In the genomic region with DNA sequence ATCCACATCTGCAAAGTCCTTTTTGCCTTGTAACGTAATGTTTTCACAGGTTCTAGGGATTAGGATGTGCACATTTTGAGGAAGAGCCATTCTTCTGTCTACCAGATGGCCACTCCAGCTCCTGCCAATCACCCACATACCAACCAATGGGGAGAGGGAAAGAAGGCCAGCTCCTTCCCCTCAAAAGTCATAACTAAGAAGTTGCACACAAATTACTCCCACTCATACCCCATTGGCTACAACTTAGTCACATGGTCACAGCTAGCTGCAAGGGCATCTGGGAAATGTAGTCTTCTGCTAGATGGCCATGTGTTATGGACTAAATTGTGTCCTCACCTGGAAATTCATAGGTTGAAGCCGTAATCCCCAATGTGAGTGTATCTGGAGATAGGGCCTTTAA, we compare ENCODE assay signal across 13 cellular contexts. TPM values are rescaled to one million over a fixed set of nuclear protein-coding genes. Genes with fewer than 3 reads are reported as not detected.
DNase-seq lines count a peak whose midpoint lies in the region; ATAC-seq and TF ChIP-seq lines count a peak whose summit lies in the region.
"Had no signal": no experiment of that assay in that cellular context is flagged by ENCODE, and none has a peak within 500 bp of the region (broad histone marks: within the 10 kb centered on the region; RNA-seq: fewer than 3 reads in every experiment).

No MANE protein-coding gene starts in this region.

- H3K9me3 ChIP-seq in IMR-90 (ENCODE audit: control insufficient read depth, insufficient read depth, low read length) (0 out of 2 replicates have a peak, but pooled peaks cover 2% of the 10 kb centered on the region), left lung (peaks cover 0 to 8% of the 10 kb centered on the region in 2 donors), MG63 (no peaks in the 10 kb centered on the region)

- in situ Hi-C loops in IMR-90 (cut with MboI; ENCODE audit: low sequenced_read_pairs), result no loop called here

- no peak overlapping the region for H3K9ac ChIP-seq in IMR-90 (ENCODE audit: low read depth, low read length)

- TF ChIP-seq CTCF in IMR-90 (conservative IDR thresholded peaks at IDR 0.05; ENCODE audit: low read depth, low read length) (no peak), left lung (IDR thresholded peaks at IDR 0.05) (no peak)

- H4K20me1 ChIP-seq in IMR-90 (ENCODE audit: insufficient read depth, low read length), result no peaks in the 10 kb centered on the region

- H3K4me2 ChIP-seq in IMR-90 (ENCODE audit: low read depth, low read length), result no peak overlapping the region

- no peak overlapping the region for H3K4ac ChIP-seq in IMR-90 (ENCODE audit: low read depth, low read length)

- DNase-seq in AG08395 (ENCODE audit: low spot score) (peak; percentile 20), GM19240 (ENCODE audit: insufficient read length, low spot score) (peak; percentile 26), IMR-90 (peak; percentile 42), amniotic epithelial cell (ENCODE audit: low read depth) (peak; percentile 64), T1000 (lab: John Stamatoyannopoulos, UW) (no peak), left lung (no peak), MG63 (no peak)
- DNase-seq: C1 segment of cervical spinal cord, occipital lobe had no signal

- no peak overlapping the region for H3K56ac ChIP-seq in IMR-90 (ENCODE audit: extremely low read depth, insufficient read depth, low read length)

- no peak overlapping the region for H4K8ac ChIP-seq in IMR-90 (ENCODE audit: low read depth in 2 of 2, low read length in 2 of 2)

- peak; percentile 44 for ATAC-seq in IMR-90 (ENCODE audit: low read depth)
- no peak for ATAC-seq in left lung
- no peak for ATAC-seq in HG02678 (IDR thresholded peaks at IDR 0.05; ENCODE audit: unreplicated experiment)
- ATAC-seq: left lobe of liver had no signal

- dilution Hi-C loops in IMR-90 (cut with HindIII; ENCODE audit: low sequenced_read_pairs, unreplicated experiment), result no loop called here

- H4K5ac ChIP-seq in IMR-90 (ENCODE audit: low read depth, low read length), result no peak overlapping the region

- TF ChIP-seq POLR2A in IMR-90 (IDR thresholded peaks at IDR 0.05; ENCODE audit: low read depth, low read length), result no peak

- no peak overlapping the region for H2BK5ac ChIP-seq in IMR-90 (ENCODE audit: low read depth, low read length, poor library complexity, severe bottlenecking)

- no CpG with 5 or more reads among the region's 2 CpGs for WGBS in IMR-90 (ENCODE audit: extremely low coverage in 2 of 2, insufficient read length in 1 of 2), 2 experiments

- no peak overlapping the region for H4K91ac ChIP-seq in IMR-90 (ENCODE audit: insufficient read depth, low read depth, low read length)

- H3K14ac ChIP-seq in IMR-90 (replicated peaks; ENCODE audit: low read depth, low read length), result no peak overlapping the region

- no peak for TF ChIP-seq RAD21 in IMR-90 (IDR thresholded peaks at IDR 0.05; ENCODE audit: low read length)

- no TSS peak for BruUV-seq in IMR-90 (replicated peaks; lab: Mats Ljungman, UMichigan)

- no peak overlapping the region for H2BK15ac ChIP-seq in IMR-90 (ENCODE audit: low read depth, low read length)

- H3K4me3 ChIP-seq in IMR-90 (ENCODE audit: insufficient read depth, low read depth, low read length) (no peak overlapping the region), left lung (no peak overlapping the region), MG63 (no peak overlapping the region)

- H2AK5ac ChIP-seq in IMR-90 (ENCODE audit: low read depth, low read length), result no peak overlapping the region

- no peak overlapping the region for H2BK120ac ChIP-seq in IMR-90 (ENCODE audit: low read depth, low read length)

- H3K9me1 ChIP-seq in IMR-90 (ENCODE audit: insufficient read depth, low read length), result no peaks in the 10 kb centered on the region

- no peak overlapping the region for H2AK9ac ChIP-seq in IMR-90 (replicated peaks; ENCODE audit: low read depth, low read length, poor library complexity)

- no peak overlapping the region for H2BK20ac ChIP-seq in IMR-90 (ENCODE audit: low read depth, low read length)

- H3K4me1 ChIP-seq in IMR-90 (ENCODE audit: control insufficient read depth, insufficient read depth, low read length), result no peaks in the 10 kb centered on the region
- no peaks in the 10 kb centered on the region for H3K4me1 ChIP-seq in left lung

- H3K23ac ChIP-seq in IMR-90 (ENCODE audit: low read depth, low read length), result no peak overlapping the region

- intact Hi-C loops in IMR-90 (cut with micrococcal nuclease) (no loop called here), left lung (cut with DNase I) (no loop called here)

- H3K36me3 ChIP-seq in IMR-90 (ENCODE audit: control insufficient read depth, insufficient read depth, low read length), result no peaks in the 10 kb centered on the region
- H3K36me3 ChIP-seq in left lung, result no peaks in the 10 kb centered on the region
- no peaks in the 10 kb centered on the region for H3K36me3 ChIP-seq in MG63

- CTCF ChIA-PET in IMR-90 (lab: Yijun Ruan, JAX), result no interaction called here

- H3K18ac ChIP-seq in IMR-90 (ENCODE audit: low read depth, low read length), result no peak overlapping the region

- no peaks in the 10 kb centered on the region for H3K79me1 ChIP-seq in IMR-90 (ENCODE audit: low read depth in 1 of 2, low read length in 2 of 2)

- H3K27me3 ChIP-seq in IMR-90 (ENCODE audit: control insufficient read depth, insufficient read depth, low read length) (no peaks in the 10 kb centered on the region; the same call in 1 of the 2 replicates), left lung (no peaks in the 10 kb centered on the region), MG63 (no peaks in the 10 kb centered on the region)

- no peak overlapping the region for H3K27ac ChIP-seq in IMR-90 (ENCODE audit: insufficient read depth, low read length)
- H3K27ac ChIP-seq in left lung, result no peak overlapping the region

- POLR2A ChIA-PET in IMR-90 (lab: Charles Lee; ENCODE audit: unreplicated experiment), result no interaction called here

- no peak overlapping the region for H2AFZ ChIP-seq in IMR-90 (replicated peaks; ENCODE audit: low read length, poor library complexity)

TF ChIP-seq in IMR-90, 13 proteins besides CTCF, POLR2A, EP300 and RAD21:
- TF ChIP-seq, protein P1, sequence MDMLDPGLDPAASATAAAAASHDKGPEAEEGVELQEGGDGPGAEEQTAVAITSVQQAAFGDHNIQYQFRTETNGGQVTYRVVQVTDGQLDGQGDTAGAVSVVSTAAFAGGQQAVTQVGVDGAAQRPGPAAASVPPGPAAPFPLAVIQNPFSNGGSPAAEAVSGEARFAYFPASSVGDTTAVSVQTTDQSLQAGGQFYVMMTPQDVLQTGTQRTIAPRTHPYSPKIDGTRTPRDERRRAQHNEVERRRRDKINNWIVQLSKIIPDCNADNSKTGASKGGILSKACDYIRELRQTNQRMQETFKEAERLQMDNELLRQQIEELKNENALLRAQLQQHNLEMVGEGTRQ (IDR thresholded peaks at IDR 0.05; ENCODE audit: low read depth, low read length), result peak; percentile 81
- TF ChIP-seq MAFK (IDR thresholded peaks at IDR 0.05; ENCODE audit: low read depth, low read length) (no peak), CEBPB (IDR thresholded peaks at IDR 0.05; ENCODE audit: low read depth, low read length) (no peak)

RNA-seq across cellular contexts. Expression of a gene that starts 15.4 kb away (rescaled TPM):
- not detected in 2 replicates for total RNA-seq in IMR-90 (2012; rRNA removed)
- not detected in 2 replicates for polyA plus RNA-seq in IMR-90 (2012; rRNA removed)
- not detected in 2 replicates for polyA plus RNA-seq in IMR-90 (2012; cell fraction: cytosol; rRNA removed)
- polyA plus RNA-seq in IMR-90 (2012; cell fraction: nucleus; rRNA removed; ENCODE audit: low replicate concordance), result not detected in 2 replicates
- total RNA-seq in left lung, result not detected
- not detected in 2 replicates for total RNA-seq in MG63 (2014; rRNA removed; shearing (Covaris generic); ENCODE audit: low replicate concordance)
- total RNA-seq: left lobe of liver; occipital lobe; subcutaneous adipose tissue; T-helper 1 cell treated with Interleukin-12 subunit alpha and Interleukin-12 subunit beta and Interleukin-4 antibody, amounts not matched to agents 30 ng/mL and 1 ng/mL, for 36 hours had no signal

RNA-seq across cellular contexts. Expression of a gene that starts 30.6 kb away (rescaled TPM):
- total RNA-seq in IMR-90 (2012; rRNA removed) (not detected in 2 replicates), left lung (not detected)
- polyA plus RNA-seq in IMR-90 (2012; rRNA removed), result 0.03 and 0.11 TPM in 2 replicates
- polyA plus RNA-seq in IMR-90 (2012; cell fraction: cytosol; rRNA removed), result 0.02 and 0.10 TPM in 2 replicates
- polyA plus RNA-seq in IMR-90 (2012; cell fraction: nucleus; rRNA removed; ENCODE audit: low replicate concordance), result 0.11 and 0.22 TPM in 2 replicates
- total RNA-seq in MG63 (2014; rRNA removed; shearing (Covaris generic); ENCODE audit: low replicate concordance), result not detected in 2 replicates
- total RNA-seq: left lobe of liver; subcutaneous adipose tissue; T-helper 1 cell treated with Interleukin-12 subunit alpha and Interleukin-12 subunit beta and Interleukin-4 antibody, amounts not matched to agents 30 ng/mL and 1 ng/mL, for 36 hours had no signal

Comparison
In these comparisons a context has a peak if more than half of its experiments do, and no peak if none do; other contexts are left out.
1. DNase-seq: peak in AG08395 (single experiment), GM19240 (single experiment), IMR-90 (single experiment) and amniotic epithelial cell (single experiment); none in T1000 (single experiment), left lung (0 of 2) and MG63 (single experiment).